In genomic region chr19:28042516-28042915, GRCh38 we compare ENCODE assay signal across 24 cellular contexts.
"Had no signal": no experiment of that assay in that cellular context is flagged by ENCODE, and none has a peak within 500 bp of the region (broad histone marks: within the 10 kb centered on the region; RNA-seq: fewer than 3 reads in every experiment).

No MANE protein-coding gene starts in this region.

- ATAC-seq: gastrocnemius medialis, heart right ventricle, left colon, left lung, left ventricle myocardium superior, lower lobe of right lung had no signal

- H3K27ac Mint-ChIP-seq: mesothelial cell of epicardium had no signal

- H3K4me3 Mint-ChIP-seq: mesothelial cell of epicardium had no signal

- DNase-seq: dermis blood vessel endothelial cell; dorsolateral prefrontal cortex; effector CD4-positive, alpha-beta T cell; effector memory CD4-positive, alpha-beta T cell; esophagus squamous epithelium; foreskin fibroblast; foreskin melanocyte; gastrocnemius medialis; glutamatergic neuron; head of caudate nucleus; heart right ventricle; hippocampal formation; kidney; kidney glomerular epithelial cell; left colon; left lung; left ventricle myocardium superior; lower lobe of right lung; mesenchymal stem cell had no signal

- H3K27ac ChIP-seq: coronary artery, dorsolateral prefrontal cortex, esophagus squamous epithelium, gastrocnemius medialis, heart right ventricle, left lung, lower lobe of right lung had no signal

- H3K4me3 ChIP-seq: coronary artery, dorsolateral prefrontal cortex, esophagus squamous epithelium, gastrocnemius medialis, heart right ventricle, left lung, lower lobe of right lung had no signal

- H3K36me3 ChIP-seq: esophagus squamous epithelium, gastrocnemius medialis, heart right ventricle, left lung, lower lobe of right lung had no signal

- H3K27me3 ChIP-seq: esophagus squamous epithelium, gastrocnemius medialis, heart right ventricle, left lung had no signal

- FAIRE-seq: colon, endothelial cell of umbilical vein, islet of Langerhans, kidney had no signal

- H3K36me3 Mint-ChIP-seq: mesothelial cell of epicardium had no signal

- H3K4me1 Mint-ChIP-seq: mesothelial cell of epicardium had no signal

- H3K9me3 ChIP-seq: gastrocnemius medialis, lower lobe of right lung had no signal

- H3K4me1 ChIP-seq: esophagus squamous epithelium, gastrocnemius medialis, heart right ventricle, left lung, lower lobe of right lung had no signal
